In the genomic region with DNA sequence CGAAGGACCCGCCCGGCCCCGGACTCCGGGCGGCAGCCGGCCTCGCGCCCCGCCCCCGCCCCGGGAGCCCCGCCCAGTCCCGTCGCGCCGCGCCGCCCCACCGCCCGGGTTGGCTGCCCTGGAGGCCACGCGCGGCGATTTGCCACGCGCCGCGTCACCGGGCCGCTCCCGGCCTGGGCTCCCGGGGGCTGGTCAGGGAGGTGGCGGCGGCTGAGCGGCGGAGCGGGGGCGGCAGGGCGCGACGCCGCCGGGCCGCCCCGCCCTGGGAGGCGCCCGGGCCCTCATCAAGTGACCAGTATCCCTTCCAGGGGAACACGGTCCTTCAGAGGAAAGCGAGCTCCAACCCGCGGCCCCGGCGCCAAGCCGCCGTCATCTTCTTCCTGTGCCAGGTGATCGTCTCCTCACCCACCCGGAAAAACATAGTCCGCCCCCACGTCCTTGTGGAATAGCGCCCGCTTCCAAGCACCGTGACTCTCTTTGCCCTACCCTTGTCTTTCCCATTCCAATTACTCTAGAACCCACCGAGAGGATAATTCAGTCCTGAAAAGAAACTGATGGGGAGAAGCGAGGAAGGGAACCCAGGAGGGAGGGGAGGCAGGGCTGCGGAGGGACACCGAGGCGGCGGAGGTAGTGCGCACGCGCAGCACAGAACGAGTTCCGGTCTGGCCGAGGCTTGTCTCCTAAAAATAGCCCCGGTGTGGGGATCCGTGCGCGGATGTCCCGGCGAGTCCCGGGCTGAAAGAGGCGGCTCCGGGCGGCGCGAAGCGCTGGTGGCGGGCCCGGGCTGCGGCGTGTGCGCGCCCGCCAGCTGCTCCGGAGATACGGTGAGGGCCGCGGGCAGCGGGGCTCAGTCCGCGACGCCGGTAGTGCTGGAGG, we compare ENCODE assay signal across 8 cellular contexts. TPM values are rescaled to one million over a fixed set of nuclear protein-coding genes. Genes with fewer than 3 reads are reported as not detected.
DNase-seq lines count a peak whose midpoint lies in the region; ATAC-seq and TF ChIP-seq lines count a peak whose summit lies in the region.

TSS of gene MEF2A (plus strand) at position 704 of the 876 bp plus-strand sequence. CDS start 67,136 bp downstream, outside the sequence.

- H3K27me3 ChIP-seq in right atrium auricular region (no peaks in the 10 kb centered on the region), prostate gland (replicated peaks; ENCODE audit: insufficient read depth) (no peaks in the 10 kb centered on the region)

- H3K4me3 ChIP-seq in right atrium auricular region, result peak within 1 kb of the TSS; percentile 99 to 100
- peak within 1 kb of the TSS; percentile 97 to 98 for H3K4me3 ChIP-seq in prostate gland

- in situ Hi-C loops in GM13977 (cut with MboI; ENCODE audit: low pct_unique_long_range_greater_than_20kb, low sequenced_read_pairs, unreplicated experiment), result no loop called here

- TF ChIP-seq POLR2A in prostate gland (IDR thresholded peaks at IDR 0.05), result peak; percentile 87

- no peak for TF ChIP-seq CTCF in GM13977 (IDR thresholded peaks at IDR 0.05; ENCODE audit: extremely low read depth, insufficient read depth, missing control alignments)
- no peak for TF ChIP-seq CTCF in right atrium auricular region (IDR thresholded peaks at IDR 0.05)
- peak in 2 of 4 experiments; percentile 4 to 5 for TF ChIP-seq CTCF in prostate gland (IDR thresholded peaks at IDR 0.05)

- H3K36me3 ChIP-seq in right atrium auricular region (no peaks in the 10 kb centered on the region), prostate gland (no peaks in the 10 kb centered on the region)

- intact Hi-C loops in prostate gland (cut with DNase I), result loop anchor here (2.0 to 10.0 kb wide), 5 partner anchors 57 to 461 kb away; partner anchors contain the start of gene SYNM

- H3K9me3 ChIP-seq in right atrium auricular region (no peaks in the 10 kb centered on the region), prostate gland (no peaks in the 10 kb centered on the region)

- peak within 1 kb of the TSS; percentile 99 for H3K27ac ChIP-seq in angular gyrus (ENCODE audit: low read depth, low read length)
- H3K27ac ChIP-seq in right atrium auricular region, result peak within 1 kb of the TSS; percentile 100
- peak within 1 kb of the TSS; percentile 98 to 99 for H3K27ac ChIP-seq in prostate gland

- WGBS in prostate gland, result under 1% methylated on average over 87 of the region's 104 CpGs

- peak; percentile 94 for DNase-seq in GM13977 (ENCODE audit: low spot score)
- peak; percentile 65 for DNase-seq in NCI-H1694 treated with DMSO at 0.1 percent for 48 hours (lab: John Stamatoyannopoulos, UW)
- DNase-seq in T-helper 2 cell, result peak; percentile 78 to 97 (median 87)
- DNase-seq in right atrium auricular region (ENCODE audit: low spot score), result peak; percentile 93
- DNase-seq in prostate gland (ENCODE audit: low spot score), result peak; percentile 93
- peak; percentile 97 for DNase-seq in ureter (ENCODE audit: low spot score)

- ATAC-seq in HG02870 (IDR thresholded peaks at IDR 0.05; ENCODE audit: unreplicated experiment), result peak; percentile 42

- H3K4me1 ChIP-seq in right atrium auricular region (peaks cover 0 to 43% of the 10 kb centered on the region in 2 donors), prostate gland (replicated peaks) (peaks cover 4% of the 10 kb centered on the region)

RNA-seq across cellular contexts. Expression of gene MEF2A, which starts in this region (rescaled TPM):
- total RNA-seq in right atrium auricular region (100 to 1,000 TPM; 175 to 245 TPM), prostate gland (10 to 100 TPM; 40.1 to 68.0 TPM), ureter (74.2 TPM)

Comparison
In these comparisons a context has a peak if more than half of its experiments do, and no peak if none do; other contexts are left out.
1. Peak in every context shown above with its lines: DNase-seq, ATAC-seq, H3K4me3 ChIP-seq and H3K27ac ChIP-seq.